Comparison of ENCODE assay signal across 9 cellular contexts in the genomic region with DNA sequence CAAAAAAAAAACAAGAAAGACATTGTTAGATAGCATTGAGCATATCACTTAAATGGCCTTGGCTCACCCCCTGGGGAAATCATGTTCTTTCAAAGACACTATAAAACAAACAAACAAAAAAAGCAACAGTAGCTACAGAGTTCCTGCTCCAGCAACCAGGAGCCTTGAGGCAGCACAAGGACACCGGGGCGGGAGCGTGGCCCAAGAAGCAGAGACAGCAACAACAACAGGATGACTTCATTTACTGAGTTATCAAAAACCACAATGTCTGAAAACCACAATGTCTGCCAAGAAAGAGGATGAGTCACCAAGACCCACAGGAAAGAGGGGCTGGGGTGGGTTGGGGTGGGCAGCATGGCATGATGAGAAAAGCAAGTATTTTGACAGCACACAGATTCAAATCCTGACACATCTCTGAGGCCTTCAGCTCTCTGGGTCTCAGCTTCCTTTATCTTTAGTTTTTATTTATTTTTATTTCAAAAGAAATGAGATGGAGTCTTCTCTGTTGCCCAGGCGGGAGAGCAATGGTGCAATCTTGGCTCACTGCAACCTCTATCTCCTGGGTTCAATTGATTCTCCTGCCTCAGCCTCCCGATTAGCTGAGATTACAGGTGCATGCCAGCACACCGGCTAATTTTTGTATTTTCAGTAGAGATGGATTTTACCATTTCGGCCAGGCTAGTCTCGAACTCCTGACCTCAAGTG. TPM values are rescaled to one million over a fixed set of nuclear protein-coding genes. Genes with fewer than 3 reads are reported as not detected.
DNase-seq lines count a peak whose midpoint lies in the region; ATAC-seq and TF ChIP-seq lines count a peak whose summit lies in the region.
"Had no signal": no experiment of that assay in that cellular context is flagged by ENCODE, and none has a peak within 500 bp of the region (broad histone marks: within the 10 kb centered on the region; RNA-seq: fewer than 3 reads in every experiment).

No MANE protein-coding gene starts in this region.

- H3K27ac ChIP-seq in hepatocyte = peak overlapping the region; percentile 22

- no peaks in the 10 kb centered on the region for H3K27me3 ChIP-seq in hepatocyte

- H3K4me1 ChIP-seq in hepatocyte (ENCODE audit: insufficient read depth) = peaks cover 10% of the 10 kb centered on the region

- no peaks in the 10 kb centered on the region for H3K79me2 ChIP-seq in hepatocyte

- H3K9me3 ChIP-seq in hepatocyte (ENCODE audit: low read depth) = no peaks in the 10 kb centered on the region

- H3K4me1 Mint-ChIP-seq in stimulated activated memory B cell treated with anti-CD40 and anti-IgM and Interleukin-4, amounts not matched to agents 10 μg/mL and 1 μg/mL and 100 μg/mL, for 72 hours = peaks cover 12% of the 10 kb centered on the region

- WGBS in hepatocyte (ENCODE audit: low lambda C conversion rate, missing lambda C conversion rate) = 84% methylated on average over 8 of the region's 8 CpGs

- H2AFZ ChIP-seq in hepatocyte = no peak overlapping the region

- no peaks in the 10 kb centered on the region for H3K27me3 Mint-ChIP-seq in stimulated activated memory B cell treated with anti-CD40 and anti-IgM and Interleukin-4, amounts not matched to agents 10 μg/mL and 1 μg/mL and 100 μg/mL, for 72 hours

- H3K4me3 ChIP-seq in hepatocyte = no peak overlapping the region

- peak overlapping the region; percentile 38 for H3K27ac Mint-ChIP-seq in stimulated activated memory B cell treated with anti-CD40 and anti-IgM and Interleukin-4, amounts not matched to agents 10 μg/mL and 1 μg/mL and 100 μg/mL, for 72 hours

- DNase-seq in GM03348 (ENCODE audit: low spot score) (peak; percentile 86), SIG-M5 (lab: John Stamatoyannopoulos, UW) (peak; percentile 95), activated gamma-delta T cell (lab: John Stamatoyannopoulos, UW) (peak; percentile 51), hepatocyte (ENCODE audit: low spot score) (peak; percentile 55), GM19240 (ENCODE audit: insufficient read length, low spot score) (no peak), NCI-H524 (lab: John Stamatoyannopoulos, UW) (no peak)
- DNase-seq: naive B cell had no signal

- H4K20me1 ChIP-seq in hepatocyte (ENCODE audit: insufficient read depth, poor library complexity, severe bottlenecking) = no peaks in the 10 kb centered on the region

- peaks cover 2% of the 10 kb centered on the region for H3K9me3 Mint-ChIP-seq in stimulated activated memory B cell treated with anti-CD40 and anti-IgM and Interleukin-4, amounts not matched to agents 10 μg/mL and 1 μg/mL and 100 μg/mL, for 72 hours

- peak; percentile 59 for ATAC-seq in stimulated activated memory B cell treated with anti-CD40 and anti-IgM and Interleukin-4, amounts not matched to agents 10 μg/mL and 1 μg/mL and 100 μg/mL, for 72 hours
- ATAC-seq in GM21528 (IDR thresholded peaks at IDR 0.05; ENCODE audit: low FRiP score, unreplicated experiment) = no peak

- H3K36me3 ChIP-seq in hepatocyte (replicated peaks; ENCODE audit: insufficient read depth, low read depth) = no peaks in the 10 kb centered on the region

- H3K36me3 Mint-ChIP-seq in stimulated activated memory B cell treated with anti-CD40 and anti-IgM and Interleukin-4, amounts not matched to agents 10 μg/mL and 1 μg/mL and 100 μg/mL, for 72 hours = no peaks in the 10 kb centered on the region

- TF ChIP-seq CTCF in hepatocyte (IDR thresholded peaks at IDR 0.05; ENCODE audit: poor library complexity) = no peak

- no peak overlapping the region for H3K4me2 ChIP-seq in hepatocyte

- no peaks in the 10 kb centered on the region for H3K9me2 ChIP-seq in hepatocyte (replicated peaks; ENCODE audit: insufficient read depth)

- peak overlapping the region; percentile 1 for H3K4me3 Mint-ChIP-seq in stimulated activated memory B cell treated with anti-CD40 and anti-IgM and Interleukin-4, amounts not matched to agents 10 μg/mL and 1 μg/mL and 100 μg/mL, for 72 hours
- H3K4me3 Mint-ChIP-seq: naive B cell had no signal

RNA-seq across cellular contexts. Expression of gene ATP2B4, which starts 19.3 kb away (rescaled TPM):
- total RNA-seq in hepatocyte = 60.6 and 64.0 TPM in 2 replicates
- 30.7 and 34.5 TPM in 2 replicates for polyA plus RNA-seq in hepatocyte

Comparison
In these comparisons a context has a peak if more than half of its experiments do, and no peak if none do; other contexts are left out.
1. DNase-seq: peak in GM03348 (single experiment), SIG-M5 (single experiment), activated gamma-delta T cell (single experiment) and hepatocyte (single experiment); none in GM19240 (single experiment) and NCI-H524 (0 of 2).